17 cellular contexts compared by ENCODE assay signal in the genomic region with DNA sequence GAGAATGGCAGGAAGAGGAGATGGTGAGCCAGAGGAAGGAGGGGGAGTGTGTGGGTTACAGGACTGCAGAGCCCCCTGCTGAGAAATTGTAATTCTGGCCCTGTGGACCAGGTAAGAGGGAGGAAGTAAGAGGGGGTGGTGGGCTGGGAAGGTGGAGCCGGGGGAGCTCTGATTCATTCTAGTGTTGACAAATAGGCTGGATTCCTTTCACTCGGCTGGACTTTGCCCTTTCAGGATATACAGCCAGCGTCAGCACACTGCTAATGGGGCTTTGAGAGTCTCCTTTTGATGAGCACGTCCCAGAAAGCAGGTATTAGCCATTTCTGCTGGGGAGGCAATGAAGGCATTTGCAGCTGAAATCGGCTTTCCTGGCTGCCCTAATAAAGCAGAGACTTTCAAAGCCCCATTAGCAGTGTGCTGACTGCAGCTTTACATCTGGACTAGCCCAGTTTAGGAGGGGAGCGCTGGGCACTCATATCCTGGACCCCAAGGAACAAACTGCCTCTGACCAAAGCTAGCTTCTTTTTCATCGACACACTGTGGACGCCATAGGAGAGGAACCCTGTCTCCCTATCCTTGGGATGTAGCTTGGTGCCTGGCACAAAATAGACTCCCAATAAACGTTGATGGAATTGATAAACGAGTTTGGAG. TPM values are rescaled to one million over a fixed set of nuclear protein-coding genes. Genes with fewer than 3 reads are reported as not detected.
DNase-seq lines count a peak whose midpoint lies in the region; ATAC-seq and TF ChIP-seq lines count a peak whose summit lies in the region.
"Had no signal": no experiment of that assay in that cellular context is flagged by ENCODE, and none has a peak within 500 bp of the region (broad histone marks: within the 10 kb centered on the region; RNA-seq: fewer than 3 reads in every experiment).

No MANE protein-coding gene starts in this region.

- DNase-seq in H7 (peak; percentile 64), NCI-H2081 (lab: John Stamatoyannopoulos, UW) (peak; percentile 61 to 81), hepatocyte (ENCODE audit: low spot score) (peak; percentile 86), progenitor cell of endocrine pancreas (ENCODE audit: low spot score, unreplicated experiment) (peak; percentile 40)
- no peak for DNase-seq in activated CD4-positive, alpha-beta memory T cell treated with anti-CD3 and anti-CD28 coated beads, Interleukin-2, amount 10 ng/mL, durations not matched to agents 7 days and 5 days
- DNase-seq: activated naive CD4-positive, alpha-beta T cell; CD4-positive, CD25-positive, alpha-beta regulatory T cell; effector memory CD4-positive, alpha-beta T cell; NCI-H446 treated with DMSO at 0.1 percent for 48 hours; spleen; substantia nigra had no signal

- peaks cover 15% of the 10 kb centered on the region for H3K4me1 ChIP-seq in hepatocyte (ENCODE audit: insufficient read depth)
- H3K4me1 ChIP-seq: breast epithelium, gastroesophageal sphincter, spleen had no signal

- peak overlapping the region; percentile 44 for H3K4me3 Mint-ChIP-seq in progenitor cell of endocrine pancreas (ENCODE audit: low read depth)
- no peak overlapping the region for H3K4me3 Mint-ChIP-seq in activated CD4-positive, alpha-beta memory T cell treated with anti-CD3 and anti-CD28 coated beads, Interleukin-2, amount 10 ng/mL, durations not matched to agents 7 days and 5 days
- H3K4me3 Mint-ChIP-seq: CD4-positive, CD25-positive, alpha-beta regulatory T cell had no signal

- H3K27ac Mint-ChIP-seq in progenitor cell of endocrine pancreas, result peak overlapping the region; percentile 74
- no peak overlapping the region for H3K27ac Mint-ChIP-seq in activated CD4-positive, alpha-beta memory T cell treated with anti-CD3 and anti-CD28 coated beads, Interleukin-2, amount 10 ng/mL, durations not matched to agents 7 days and 5 days
- H3K27ac Mint-ChIP-seq: CD4-positive, CD25-positive, alpha-beta regulatory T cell had no signal

- no peaks in the 10 kb centered on the region for H4K20me1 ChIP-seq in hepatocyte (ENCODE audit: insufficient read depth, poor library complexity, severe bottlenecking)

- H3K36me3 ChIP-seq in H7 (replicated peaks; ENCODE audit: control insufficient read depth, insufficient read depth, low read length) (no peaks in the 10 kb centered on the region), hepatocyte (replicated peaks; ENCODE audit: insufficient read depth, low read depth) (no peaks in the 10 kb centered on the region)
- H3K36me3 ChIP-seq: breast epithelium, gastroesophageal sphincter, neutrophil, spleen had no signal

- ATAC-seq in GM18505 (IDR thresholded peaks at IDR 0.05; ENCODE audit: unreplicated experiment) (no peak), HG02588 (IDR thresholded peaks at IDR 0.05; ENCODE audit: unreplicated experiment) (no peak)
- ATAC-seq: gastroesophageal sphincter had no signal

- no peaks in the 10 kb centered on the region for H3K9me3 Mint-ChIP-seq in progenitor cell of endocrine pancreas (ENCODE audit: low read depth)
- H3K9me3 Mint-ChIP-seq in activated CD4-positive, alpha-beta memory T cell treated with anti-CD3 and anti-CD28 coated beads, Interleukin-2, amount 10 ng/mL, durations not matched to agents 7 days and 5 days, result no peaks in the 10 kb centered on the region

- peak overlapping the region; percentile 56 for H3K4me2 ChIP-seq in hepatocyte

- no peaks in the 10 kb centered on the region for H3K79me2 ChIP-seq in hepatocyte

- peak overlapping the region; percentile 32 for H2AFZ ChIP-seq in hepatocyte

- H3K4me1 Mint-ChIP-seq in progenitor cell of endocrine pancreas (ENCODE audit: low read depth), result peaks cover 29% of the 10 kb centered on the region
- H3K4me1 Mint-ChIP-seq in activated CD4-positive, alpha-beta memory T cell treated with anti-CD3 and anti-CD28 coated beads, Interleukin-2, amount 10 ng/mL, durations not matched to agents 7 days and 5 days, result no peaks in the 10 kb centered on the region
- H3K4me1 Mint-ChIP-seq: CD4-positive, CD25-positive, alpha-beta regulatory T cell had no signal

- TF ChIP-seq POLR2A in GM18505 (IDR thresholded peaks at IDR 0.05; ENCODE audit: borderline replicate concordance, extremely low read depth, insufficient read depth, insufficient read length), result no peak

- no peaks in the 10 kb centered on the region for H3K27me3 Mint-ChIP-seq in progenitor cell of endocrine pancreas
- no peaks in the 10 kb centered on the region for H3K27me3 Mint-ChIP-seq in activated CD4-positive, alpha-beta memory T cell treated with anti-CD3 and anti-CD28 coated beads, Interleukin-2, amount 10 ng/mL, durations not matched to agents 7 days and 5 days

- POLR2A ChIA-PET in activated CD4-positive, alpha-beta memory T cell treated with anti-CD3 and anti-CD28 coated beads, Interleukin-2, amount 10 ng/mL, durations not matched to agents 7 days and 5 days (lab: Charles Lee), result no interaction called here

- CTCF ChIA-PET in activated CD4-positive, alpha-beta memory T cell treated with anti-CD3 and anti-CD28 coated beads, Interleukin-2, amount 10 ng/mL, durations not matched to agents 7 days and 5 days (lab: Charles Lee), result no interaction called here

- TF ChIP-seq CTCF in hepatocyte (IDR thresholded peaks at IDR 0.05; ENCODE audit: poor library complexity) (no peak), progenitor cell of endocrine pancreas (IDR thresholded peaks at IDR 0.05; ENCODE audit: unreplicated experiment) (no peak)

- H3K27me3 ChIP-seq in H7 (ENCODE audit: control insufficient read depth, insufficient read depth, low read length), result no peaks in the 10 kb centered on the region
- H3K27me3 ChIP-seq in hepatocyte, result no peaks in the 10 kb centered on the region
- H3K27me3 ChIP-seq: breast epithelium, gastroesophageal sphincter, neutrophil had no signal

- H3K36me3 Mint-ChIP-seq in progenitor cell of endocrine pancreas (ENCODE audit: insufficient read depth), result no peaks in the 10 kb centered on the region
- H3K36me3 Mint-ChIP-seq in activated CD4-positive, alpha-beta memory T cell treated with anti-CD3 and anti-CD28 coated beads, Interleukin-2, amount 10 ng/mL, durations not matched to agents 7 days and 5 days (ENCODE audit: low read depth), result no peaks in the 10 kb centered on the region
- H3K36me3 Mint-ChIP-seq: CD4-positive, CD25-positive, alpha-beta regulatory T cell had no signal

- H3K4me3 ChIP-seq in H7 (ENCODE audit: insufficient read depth, low read depth, low read length) (no peak overlapping the region), hepatocyte (no peak overlapping the region)
- H3K4me3 ChIP-seq: breast epithelium, gastroesophageal sphincter, lung, spleen had no signal

- H3K27ac ChIP-seq in hepatocyte, result peak overlapping the region; percentile 64
- H3K27ac ChIP-seq: breast epithelium, gastroesophageal sphincter, neutrophil, spleen had no signal

- H3K9me3 ChIP-seq in hepatocyte (ENCODE audit: low read depth), result no peaks in the 10 kb centered on the region
- H3K9me3 ChIP-seq: breast epithelium, gastroesophageal sphincter, neutrophil, spleen had no signal

- WGBS in hepatocyte (ENCODE audit: low lambda C conversion rate, missing lambda C conversion rate), result 36% methylated on average over 9 of the region's 10 CpGs

- no peaks in the 10 kb centered on the region for H3K9me2 ChIP-seq in hepatocyte (replicated peaks; ENCODE audit: insufficient read depth)

RNA-seq across cellular contexts. Expression of a gene that starts 44.8 kb away (rescaled TPM):
- 13.9 and 15.5 TPM in 2 replicates for total RNA-seq in H7 (2014; rRNA removed; shearing (Covaris generic))
- total RNA-seq in hepatocyte, result 39.1 and 48.4 TPM in 2 replicates
- 54.3 and 74.4 TPM in 2 replicates for polyA plus RNA-seq in hepatocyte
- 147 and 154 TPM in 2 replicates for total RNA-seq in progenitor cell of endocrine pancreas
- total RNA-seq in activated CD4-positive, alpha-beta memory T cell treated with anti-CD3 and anti-CD28 coated beads, Interleukin-2, amount 10 ng/mL, durations not matched to agents 7 days and 5 days, result 1 to 10 TPM; 1.7 to 2.5 TPM
